1 cellular context compared by ENCODE assay signal in genomic region chr1:151909167-151910149, GRCh38.
A peak's percentile ranks its signal among the peaks of the same experiment; 100 is the strongest.
TF ChIP-seq lines count a peak whose summit lies in the region.

Gene THEM4, minus strand, starts transcription at chr1:151909511. Its CDS starts 53 bp downstream, at chr1:151909458.

TF ChIP-seq in HepG2, 621 proteins besides CTCF, POLR2A, EP300 and RAD21 (continued from another document and continues in another):
- TF ChIP-seq ZNF609 (CRISPR knock-in tag; IDR thresholded peaks at IDR 0.05; ENCODE audit: borderline replicate concordance) = peak; percentile 51; the same call in 1 of the 2 replicates
- TF ChIP-seq, protein P1, sequence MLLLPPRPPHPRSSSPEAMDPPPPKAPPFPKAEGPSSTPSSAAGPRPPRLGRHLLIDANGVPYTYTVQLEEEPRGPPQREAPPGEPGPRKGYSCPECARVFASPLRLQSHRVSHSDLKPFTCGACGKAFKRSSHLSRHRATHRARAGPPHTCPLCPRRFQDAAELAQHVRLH (CRISPR knock-in tag; IDR thresholded peaks at IDR 0.05; ENCODE audit: borderline replicate concordance, low read depth) = peak; percentile 76; the same call in 1 of the 2 replicates
- no peak for TF ChIP-seq ZBTB46 (CRISPR knock-in tag; IDR thresholded peaks at IDR 0.05; ENCODE audit: borderline replicate concordance)
- TF ChIP-seq, protein P2, sequence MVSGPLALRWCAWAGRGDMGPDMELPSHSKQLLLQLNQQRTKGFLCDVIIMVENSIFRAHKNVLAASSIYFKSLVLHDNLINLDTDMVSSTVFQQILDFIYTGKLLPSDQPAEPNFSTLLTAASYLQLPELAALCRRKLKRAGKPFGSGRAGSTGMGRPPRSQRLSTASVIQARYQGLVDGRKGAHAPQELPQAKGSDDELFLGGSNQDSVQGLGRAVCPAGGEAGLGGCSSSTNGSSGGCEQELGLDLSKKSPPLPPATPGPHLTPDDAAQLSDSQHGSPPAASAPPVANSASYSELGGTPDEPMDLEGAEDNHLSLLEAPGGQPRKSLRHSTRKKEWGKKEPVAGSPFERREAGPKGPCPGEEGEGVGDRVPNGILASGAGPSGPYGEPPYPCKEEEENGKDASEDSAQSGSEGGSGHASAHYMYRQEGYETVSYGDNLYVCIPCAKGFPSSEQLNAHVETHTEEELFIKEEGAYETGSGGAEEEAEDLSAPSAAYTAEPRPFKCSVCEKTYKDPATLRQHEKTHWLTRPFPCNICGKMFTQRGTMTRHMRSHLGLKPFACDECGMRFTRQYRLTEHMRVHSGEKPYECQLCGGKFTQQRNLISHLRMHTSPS (CRISPR knock-in tag; IDR thresholded peaks at IDR 0.05; ENCODE audit: low read depth) = peak; percentile 61; the same call in 1 of the 2 replicates
- TF ChIP-seq ZNF558 (CRISPR knock-in tag; IDR thresholded peaks at IDR 0.05; ENCODE audit: borderline replicate concordance) = peak; percentile 83; the same call in 1 of the 2 replicates
- TF ChIP-seq, protein P3, sequence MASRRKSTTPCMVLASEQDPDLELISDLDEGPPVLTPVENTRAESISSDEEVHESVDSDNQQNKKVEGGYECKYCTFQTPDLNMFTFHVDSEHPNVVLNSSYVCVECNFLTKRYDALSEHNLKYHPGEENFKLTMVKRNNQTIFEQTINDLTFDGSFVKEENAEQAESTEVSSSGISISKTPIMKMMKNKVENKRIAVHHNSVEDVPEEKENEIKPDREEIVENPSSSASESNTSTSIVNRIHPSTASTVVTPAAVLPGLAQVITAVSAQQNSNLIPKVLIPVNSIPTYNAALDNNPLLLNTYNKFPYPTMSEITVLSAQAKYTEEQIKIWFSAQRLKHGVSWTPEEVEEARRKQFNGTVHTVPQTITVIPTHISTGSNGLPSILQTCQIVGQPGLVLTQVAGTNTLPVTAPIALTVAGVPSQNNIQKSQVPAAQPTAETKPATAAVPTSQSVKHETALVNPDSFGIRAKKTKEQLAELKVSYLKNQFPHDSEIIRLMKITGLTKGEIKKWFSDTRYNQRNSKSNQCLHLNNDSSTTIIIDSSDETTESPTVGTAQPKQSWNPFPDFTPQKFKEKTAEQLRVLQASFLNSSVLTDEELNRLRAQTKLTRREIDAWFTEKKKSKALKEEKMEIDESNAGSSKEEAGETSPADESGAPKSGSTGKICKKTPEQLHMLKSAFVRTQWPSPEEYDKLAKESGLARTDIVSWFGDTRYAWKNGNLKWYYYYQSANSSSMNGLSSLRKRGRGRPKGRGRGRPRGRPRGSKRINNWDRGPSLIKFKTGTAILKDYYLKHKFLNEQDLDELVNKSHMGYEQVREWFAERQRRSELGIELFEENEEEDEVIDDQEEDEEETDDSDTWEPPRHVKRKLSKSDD (CRISPR knock-in tag; IDR thresholded peaks at IDR 0.05; ENCODE audit: low read depth) = peak; percentile 74; the same call in 1 of the 2 replicates
- peak; percentile 62; the same call in 1 of the 2 replicates for TF ChIP-seq ZXDC (CRISPR knock-in tag; IDR thresholded peaks at IDR 0.05)
- TF ChIP-seq NR2C2 (CRISPR knock-in tag; IDR thresholded peaks at IDR 0.05; ENCODE audit: borderline replicate concordance) = peak; percentile 87
- 0 out of 2 replicates have a peak, but pooled peaks have one; percentile 59 for TF ChIP-seq MIER3 (CRISPR knock-in tag; IDR thresholded peaks at IDR 0.05; ENCODE audit: borderline replicate concordance)
- no peak for TF ChIP-seq SNAI1 (CRISPR knock-in tag; IDR thresholded peaks at IDR 0.05; ENCODE audit: borderline replicate concordance)
- TF ChIP-seq NFE2 (CRISPR knock-in tag; IDR thresholded peaks at IDR 0.05) = no peak
- TF ChIP-seq ZNF20 (CRISPR knock-in tag; IDR thresholded peaks at IDR 0.05) = no peak
- TF ChIP-seq ZNF232 (CRISPR knock-in tag; IDR thresholded peaks at IDR 0.05; ENCODE audit: borderline replicate concordance) = peak; percentile 24; the same call in 1 of the 2 replicates
- TF ChIP-seq MED13 (CRISPR knock-in tag; IDR thresholded peaks at IDR 0.05) = peak; percentile 40; the same call in 1 of the 2 replicates
- peak; percentile 18; the same call in 1 of the 2 replicates for TF ChIP-seq MLX (CRISPR knock-in tag; IDR thresholded peaks at IDR 0.05)
- TF ChIP-seq, protein P4, sequence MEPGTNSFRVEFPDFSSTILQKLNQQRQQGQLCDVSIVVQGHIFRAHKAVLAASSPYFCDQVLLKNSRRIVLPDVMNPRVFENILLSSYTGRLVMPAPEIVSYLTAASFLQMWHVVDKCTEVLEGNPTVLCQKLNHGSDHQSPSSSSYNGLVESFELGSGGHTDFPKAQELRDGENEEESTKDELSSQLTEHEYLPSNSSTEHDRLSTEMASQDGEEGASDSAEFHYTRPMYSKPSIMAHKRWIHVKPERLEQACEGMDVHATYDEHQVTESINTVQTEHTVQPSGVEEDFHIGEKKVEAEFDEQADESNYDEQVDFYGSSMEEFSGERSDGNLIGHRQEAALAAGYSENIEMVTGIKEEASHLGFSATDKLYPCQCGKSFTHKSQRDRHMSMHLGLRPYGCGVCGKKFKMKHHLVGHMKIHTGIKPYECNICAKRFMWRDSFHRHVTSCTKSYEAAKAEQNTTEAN (CRISPR knock-in tag; conservative IDR thresholded peaks at IDR 0.05) = 0 out of 2 replicates have a peak, but pooled peaks have one; percentile 45
- TF ChIP-seq ZKSCAN8 (CRISPR knock-in tag; IDR thresholded peaks at IDR 0.05; ENCODE audit: borderline replicate concordance) = no peak
- TF ChIP-seq ZNF235 (CRISPR knock-in tag; IDR thresholded peaks at IDR 0.05; ENCODE audit: borderline replicate concordance) = 0 out of 2 replicates have a peak, but pooled peaks have one; percentile 58
- no peak for TF ChIP-seq PRMT3 (CRISPR knock-in tag; IDR thresholded peaks at IDR 0.05; ENCODE audit: borderline replicate concordance, low read depth)
- TF ChIP-seq FOXJ3 (CRISPR knock-in tag; IDR thresholded peaks at IDR 0.05; ENCODE audit: borderline replicate concordance) = peak; percentile 33; the same call in 1 of the 2 replicates
- TF ChIP-seq ZNF431 (CRISPR knock-in tag; IDR thresholded peaks at IDR 0.05; ENCODE audit: borderline replicate concordance, low read depth) = peak; percentile 50; the same call in 1 of the 2 replicates
- peak; percentile 84; the same call in 1 of the 2 replicates for TF ChIP-seq CSRNP1 (CRISPR knock-in tag; IDR thresholded peaks at IDR 0.05)
- TF ChIP-seq, protein P5, sequence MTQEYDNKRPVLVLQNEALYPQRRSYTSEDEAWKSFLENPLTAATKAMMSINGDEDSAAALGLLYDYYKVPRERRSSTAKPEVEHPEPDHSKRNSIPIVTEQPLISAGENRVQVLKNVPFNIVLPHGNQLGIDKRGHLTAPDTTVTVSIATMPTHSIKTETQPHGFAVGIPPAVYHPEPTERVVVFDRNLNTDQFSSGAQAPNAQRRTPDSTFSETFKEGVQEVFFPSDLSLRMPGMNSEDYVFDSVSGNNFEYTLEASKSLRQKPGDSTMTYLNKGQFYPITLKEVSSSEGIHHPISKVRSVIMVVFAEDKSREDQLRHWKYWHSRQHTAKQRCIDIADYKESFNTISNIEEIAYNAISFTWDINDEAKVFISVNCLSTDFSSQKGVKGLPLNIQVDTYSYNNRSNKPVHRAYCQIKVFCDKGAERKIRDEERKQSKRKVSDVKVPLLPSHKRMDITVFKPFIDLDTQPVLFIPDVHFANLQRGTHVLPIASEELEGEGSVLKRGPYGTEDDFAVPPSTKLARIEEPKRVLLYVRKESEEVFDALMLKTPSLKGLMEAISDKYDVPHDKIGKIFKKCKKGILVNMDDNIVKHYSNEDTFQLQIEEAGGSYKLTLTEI (CRISPR knock-in tag; conservative IDR thresholded peaks at IDR 0.05) = no peak
- TF ChIP-seq, protein P6, sequence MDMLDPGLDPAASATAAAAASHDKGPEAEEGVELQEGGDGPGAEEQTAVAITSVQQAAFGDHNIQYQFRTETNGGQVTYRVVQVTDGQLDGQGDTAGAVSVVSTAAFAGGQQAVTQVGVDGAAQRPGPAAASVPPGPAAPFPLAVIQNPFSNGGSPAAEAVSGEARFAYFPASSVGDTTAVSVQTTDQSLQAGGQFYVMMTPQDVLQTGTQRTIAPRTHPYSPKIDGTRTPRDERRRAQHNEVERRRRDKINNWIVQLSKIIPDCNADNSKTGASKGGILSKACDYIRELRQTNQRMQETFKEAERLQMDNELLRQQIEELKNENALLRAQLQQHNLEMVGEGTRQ (IDR thresholded peaks at IDR 0.05; ENCODE audit: low read depth, low read length) = no peak
- TF ChIP-seq, protein P6 (CRISPR knock-in tag; IDR thresholded peaks at IDR 0.05; ENCODE audit: borderline replicate concordance) = no peak
- peak; percentile 75; the same call in 1 of the 2 replicates for TF ChIP-seq TARDBP (CRISPR knock-in tag; IDR thresholded peaks at IDR 0.05)
- TF ChIP-seq FOSL1 (CRISPR knock-in tag; IDR thresholded peaks at IDR 0.05; ENCODE audit: borderline replicate concordance) = no peak
